Comparison of ENCODE assay signal across 1 cellular context in the genomic region with DNA sequence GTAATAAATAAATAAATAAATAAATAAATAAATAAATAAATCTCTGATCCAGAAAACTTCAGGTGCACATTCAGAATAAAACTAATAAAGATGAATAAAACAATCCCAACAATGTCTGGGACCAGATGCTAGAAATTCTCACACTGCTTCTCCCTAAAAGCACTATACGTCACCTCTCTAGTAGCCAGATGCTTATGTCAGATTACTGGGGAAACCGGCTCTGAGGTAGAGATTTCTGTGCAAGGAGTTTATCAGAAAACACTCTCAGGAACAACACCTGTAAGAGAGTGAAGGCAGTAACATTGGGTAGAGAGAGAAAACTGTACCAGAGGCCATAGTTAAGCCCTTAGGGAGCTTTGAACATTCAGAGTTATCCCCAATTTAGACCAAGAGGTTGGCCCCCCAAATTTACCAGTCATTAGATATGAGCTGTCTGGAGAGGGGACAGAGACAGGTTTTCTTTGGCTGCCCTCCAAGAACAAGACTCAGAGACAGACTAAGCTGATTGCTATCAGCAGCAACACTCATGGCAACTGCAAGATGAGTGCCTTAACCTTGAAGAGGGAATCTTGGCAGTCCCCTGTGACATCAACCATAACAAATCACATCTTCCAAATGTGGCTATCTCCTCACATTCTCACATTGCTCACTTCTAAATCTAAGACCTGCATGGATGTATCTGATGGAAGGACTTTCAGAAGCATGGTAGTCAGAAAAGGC.
TF ChIP-seq lines count a peak whose summit lies in the region.

No MANE protein-coding gene starts in this region.

TF ChIP-seq in HepG2, 621 proteins besides CTCF, POLR2A, EP300 and RAD21:
- TF ChIP-seq, protein P1, sequence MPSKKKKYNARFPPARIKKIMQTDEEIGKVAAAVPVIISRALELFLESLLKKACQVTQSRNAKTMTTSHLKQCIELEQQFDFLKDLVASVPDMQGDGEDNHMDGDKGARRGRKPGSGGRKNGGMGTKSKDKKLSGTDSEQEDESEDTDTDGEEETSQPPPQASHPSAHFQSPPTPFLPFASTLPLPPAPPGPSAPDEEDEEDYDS (CRISPR knock-in tag; IDR thresholded peaks at IDR 0.05) = no peak
- TF ChIP-seq, protein P2, sequence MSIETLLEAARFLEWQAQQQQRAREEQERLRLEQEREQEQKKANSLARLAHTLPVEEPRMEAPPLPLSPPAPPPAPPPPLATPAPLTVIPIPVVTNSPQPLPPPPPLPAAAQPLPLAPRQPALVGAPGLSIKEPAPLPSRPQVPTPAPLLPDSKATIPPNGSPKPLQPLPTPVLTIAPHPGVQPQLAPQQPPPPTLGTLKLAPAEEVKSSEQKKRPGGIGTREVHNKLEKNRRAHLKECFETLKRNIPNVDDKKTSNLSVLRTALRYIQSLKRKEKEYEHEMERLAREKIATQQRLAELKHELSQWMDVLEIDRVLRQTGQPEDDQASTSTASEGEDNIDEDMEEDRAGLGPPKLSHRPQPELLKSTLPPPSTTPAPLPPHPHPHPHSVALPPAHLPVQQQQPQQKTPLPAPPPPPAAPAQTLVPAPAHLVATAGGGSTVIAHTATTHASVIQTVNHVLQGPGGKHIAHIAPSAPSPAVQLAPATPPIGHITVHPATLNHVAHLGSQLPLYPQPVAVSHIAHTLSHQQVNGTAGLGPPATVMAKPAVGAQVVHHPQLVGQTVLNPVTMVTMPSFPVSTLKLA (IDR thresholded peaks at IDR 0.05) = peak; percentile 90
- TF ChIP-seq ETV5 (CRISPR knock-in tag; IDR thresholded peaks at IDR 0.05; ENCODE audit: borderline replicate concordance) (no peak), MTA3 (CRISPR knock-in tag; IDR thresholded peaks at IDR 0.05) (no peak), SMAD3 (CRISPR knock-in tag; IDR thresholded peaks at IDR 0.05) (no peak)
- TF ChIP-seq, protein P3, sequence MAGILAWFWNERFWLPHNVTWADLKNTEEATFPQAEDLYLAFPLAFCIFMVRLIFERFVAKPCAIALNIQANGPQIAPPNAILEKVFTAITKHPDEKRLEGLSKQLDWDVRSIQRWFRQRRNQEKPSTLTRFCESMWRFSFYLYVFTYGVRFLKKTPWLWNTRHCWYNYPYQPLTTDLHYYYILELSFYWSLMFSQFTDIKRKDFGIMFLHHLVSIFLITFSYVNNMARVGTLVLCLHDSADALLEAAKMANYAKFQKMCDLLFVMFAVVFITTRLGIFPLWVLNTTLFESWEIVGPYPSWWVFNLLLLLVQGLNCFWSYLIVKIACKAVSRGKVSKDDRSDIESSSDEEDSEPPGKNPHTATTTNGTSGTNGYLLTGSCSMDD (CRISPR knock-in tag; IDR thresholded peaks at IDR 0.05) = no peak
TF ChIP-seq in HepG2: peak in this region for 1.
